18 cellular contexts compared by ENCODE assay signal in the genomic region with DNA sequence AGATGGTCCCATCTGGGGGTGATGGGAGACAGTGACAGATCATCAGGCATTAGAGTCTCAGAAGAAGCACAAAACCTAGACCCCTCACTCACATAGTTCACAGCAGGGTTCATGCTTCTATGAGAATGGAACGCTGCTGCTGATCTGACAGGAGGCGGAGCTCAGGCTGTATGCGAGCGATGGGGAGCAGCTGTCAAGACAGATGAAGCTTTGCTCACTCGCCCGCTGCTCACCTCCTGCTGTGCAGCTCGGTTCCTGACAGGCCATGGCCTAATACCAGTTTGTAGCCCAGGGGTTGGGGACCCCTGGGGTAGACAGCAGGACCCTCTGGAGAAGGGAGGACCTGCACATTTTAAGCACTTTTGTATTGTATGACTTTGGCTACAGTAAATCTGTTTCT.
A peak's percentile ranks its signal among the peaks of the same experiment; 100 is the strongest.
DNase-seq lines count a peak whose midpoint lies in the region; ATAC-seq and TF ChIP-seq lines count a peak whose summit lies in the region.
"Had no signal": no experiment of that assay in that cellular context is flagged by ENCODE, and none has a peak within 500 bp of the region (broad histone marks: within the 10 kb centered on the region; RNA-seq: fewer than 3 reads in every experiment).

No MANE protein-coding gene starts in this region.

- no peak overlapping the region for H3K4ac ChIP-seq in mesendoderm (ENCODE audit: low read depth, low read length)

- H3K27me3 ChIP-seq in WERI-Rb-1 (ENCODE audit: insufficient read depth, low read depth, severe bottlenecking), result no peaks in the 10 kb centered on the region
- no peaks in the 10 kb centered on the region for H3K27me3 ChIP-seq in mesendoderm (ENCODE audit: insufficient read depth, low read length, poor library complexity)
- H3K27me3 ChIP-seq in psoas muscle (ENCODE audit: insufficient read depth in 3 of 3, low read length in 2 of 3), result no peaks in the 10 kb centered on the region
- H3K27me3 ChIP-seq: adrenal gland, sigmoid colon had no signal

- H4K8ac ChIP-seq in mesendoderm (ENCODE audit: low read depth, low read length), result no peak overlapping the region

- no peak overlapping the region for H2BK15ac ChIP-seq in mesendoderm (replicated peaks; ENCODE audit: low read depth)

- no peak overlapping the region for H3K23ac ChIP-seq in mesendoderm (ENCODE audit: low read length)

- DNase-seq in DMS 273 (lab: John Stamatoyannopoulos, UW; ENCODE audit: unreplicated experiment) (peak; percentile 92), NCI-H146 treated with DMSO at 0.1 percent for 48 hours (lab: John Stamatoyannopoulos, UW; ENCODE audit: unreplicated experiment) (peak; percentile 12), WERI-Rb-1 (peak; percentile 92), mesendoderm (peak; percentile 75), T-helper 17 cell (no peak), psoas muscle (no peak), AML-193 (lab: John Stamatoyannopoulos, UW) (no peak), A172 (ENCODE audit: low spot score) (no peak)
- DNase-seq: adrenal gland; DMS79 treated with DMSO at 0.1 percent for 48 hours; NCI-H2029; PC-9; sigmoid colon; stimulated activated CD4-positive, alpha-beta T cell treated with anti-CD3 and anti-CD28 coated beads, Interleukin-2, amount 100 ng/mL, for 48 hours had no signal

- peaks cover 20% of the 10 kb centered on the region for H3K4me1 Mint-ChIP-seq in T-helper 17 cell

- no peak overlapping the region for H2AK5ac ChIP-seq in mesendoderm (ENCODE audit: low read length)

- no peaks in the 10 kb centered on the region for H3K27me3 Mint-ChIP-seq in T-helper 17 cell
- H3K27me3 Mint-ChIP-seq: memory B cell had no signal

- no peak overlapping the region for H4K5ac ChIP-seq in mesendoderm (ENCODE audit: low read length)

- H3K4me1 ChIP-seq in mesendoderm (ENCODE audit: control insufficient read depth, low read depth, low read length) (peaks cover 4% of the 10 kb centered on the region), psoas muscle (no peaks in the 10 kb centered on the region)

- H3K27ac ChIP-seq in WERI-Rb-1 (peak overlapping the region; percentile 21; the same call in 1 of the 2 replicates), mesendoderm (ENCODE audit: low read depth, low read length) (no peak overlapping the region), psoas muscle (no peak overlapping the region)
- H3K27ac ChIP-seq: adrenal gland, coronary artery, epithelial cell of prostate, PC-9, VCaP had no signal

- H3K4me3 Mint-ChIP-seq in T-helper 17 cell, result no peak overlapping the region
- H3K4me3 Mint-ChIP-seq: memory B cell had no signal

- ATAC-seq in T-helper 17 cell, result no peak
- ATAC-seq in psoas muscle, result no peak

- H3K4me3 ChIP-seq in WERI-Rb-1 (ENCODE audit: low read depth, low read length) (no peak overlapping the region), mesendoderm (ENCODE audit: low read length) (no peak overlapping the region), psoas muscle (no peak overlapping the region)
- H3K4me3 ChIP-seq: adrenal gland, coronary artery, PC-9, sigmoid colon had no signal

- intact Hi-C loops in psoas muscle (cut with DNase I), result no loop called here

- H3K79me2 ChIP-seq in mesendoderm (ENCODE audit: control insufficient read depth, insufficient read depth, low read length), result no peaks in the 10 kb centered on the region

- peaks cover 2% of the 10 kb centered on the region for H3K36me3 Mint-ChIP-seq in T-helper 17 cell (ENCODE audit: low read depth)

- H3K4me2 ChIP-seq in mesendoderm (ENCODE audit: low read length), result no peak overlapping the region
- H3K4me2 ChIP-seq: PC-9 had no signal

- H3K18ac ChIP-seq in mesendoderm (ENCODE audit: low read length), result no peak overlapping the region

- H3K27ac Mint-ChIP-seq in T-helper 17 cell, result no peak overlapping the region

- no peak overlapping the region for H3K9ac ChIP-seq in mesendoderm (ENCODE audit: low read length)

- no peak overlapping the region for H2BK5ac ChIP-seq in mesendoderm (ENCODE audit: low read length)

- H3K36me3 ChIP-seq in WERI-Rb-1, result no peaks in the 10 kb centered on the region
- no peaks in the 10 kb centered on the region for H3K36me3 ChIP-seq in mesendoderm (ENCODE audit: control insufficient read depth, insufficient read depth, low read length)
- H3K36me3 ChIP-seq in psoas muscle (ENCODE audit: insufficient read depth in 1 of 2, low read depth in 1 of 2), result no peaks in the 10 kb centered on the region
- H3K36me3 ChIP-seq: adrenal gland had no signal

- no peaks in the 10 kb centered on the region for H3K79me1 ChIP-seq in mesendoderm (ENCODE audit: low read length)

- H2BK120ac ChIP-seq in mesendoderm (ENCODE audit: low read depth, low read length), result no peak overlapping the region

- H3K9me3 ChIP-seq in WERI-Rb-1 (ENCODE audit: severe bottlenecking), result no peaks in the 10 kb centered on the region
- H3K9me3 ChIP-seq in T-helper 17 cell (ENCODE audit: control insufficient read depth, low read length, poor library complexity, severe bottlenecking), result no peaks in the 10 kb centered on the region
- H3K9me3 ChIP-seq in psoas muscle, result no peaks in the 10 kb centered on the region
- H3K9me3 ChIP-seq: adrenal gland, sigmoid colon had no signal

- TF ChIP-seq CTCF in WERI-Rb-1 (IDR thresholded peaks at IDR 0.05; ENCODE audit: low read depth, low read length), result 0 out of 2 replicates have a peak, but pooled peaks have one; percentile 7
- no peak for TF ChIP-seq CTCF in psoas muscle (IDR thresholded peaks at IDR 0.05)

- WGBS in mesendoderm (ENCODE audit: extremely low coverage, insufficient coverage, low lambda C conversion rate), result no CpG with 5 or more reads among the region's 7 CpGs
- 46 to 64% (median 48%) methylated on average over 7 of the region's 7 CpGs for WGBS in psoas muscle, 3 donors

- H3K56ac ChIP-seq in mesendoderm (ENCODE audit: low read length), result no peak overlapping the region

Comparison
In these comparisons a context has a peak if more than half of its experiments do, and no peak if none do; other contexts are left out.
1. DNase-seq: peak in DMS 273 (single experiment), NCI-H146 treated with DMSO at 0.1 percent for 48 hours (single experiment), WERI-Rb-1 (single experiment) and mesendoderm (single experiment); none in T-helper 17 cell (0 of 3), psoas muscle (0 of 2), AML-193 (0 of 2) and A172 (single experiment).